ENCODE assay signal across 8 cellular contexts in genomic region chr1:45206808-45207624, GRCh38. TPM values are rescaled to one million over a fixed set of nuclear protein-coding genes. Genes with fewer than 3 reads are reported as not detected.
DNase-seq lines count a peak whose midpoint lies in the region; ATAC-seq and TF ChIP-seq lines count a peak whose summit lies in the region.

No MANE protein-coding gene starts in this region.

- peaks cover 16% of the 10 kb centered on the region for H3K4me1 ChIP-seq in iPS-18a (ENCODE audit: control insufficient read depth, low read depth, low read length)

- peak overlapping the region; percentile 58 for H3K4me3 ChIP-seq in iPS-18a (ENCODE audit: low read length)

- peaks cover 49% of the 10 kb centered on the region for H3K27me3 ChIP-seq in iPS-18a (ENCODE audit: control insufficient read depth, insufficient read depth, low read length)

- H3K4me1 Mint-ChIP-seq in HFFc6 (ENCODE audit: low read depth), result peaks cover 14% of the 10 kb centered on the region
- peaks cover 35% of the 10 kb centered on the region for H3K4me1 Mint-ChIP-seq in activated CD4-positive, alpha-beta memory T cell treated with anti-CD3 and anti-CD28 coated beads for 36 hours (ENCODE audit: low read depth)
- H3K4me1 Mint-ChIP-seq in stimulated activated naive B cell treated with anti-CD40 and anti-IgM and Interleukin-4, amounts not matched to agents 10 μg/mL and 1 μg/mL and 100 μg/mL, for 72 hours, result peaks cover 9 to 18% of the 10 kb centered on the region in 2 donors

- POLR2A ChIA-PET in activated CD4-positive, alpha-beta memory T cell treated with anti-CD3 and anti-CD28 coated beads for 36 hours (lab: Charles Lee), result interaction anchor here (0.9 to 2.1 kb wide), 5 partner anchors 133 to 485 kb away, joined by 3 to 8 read pairs (median 7); partner anchors contain the start of genes EIF2B3, HECTD3, MUTYH and RPS8

- H3K27ac ChIP-seq in iPS-18a (ENCODE audit: low read length), result no peak overlapping the region

- intact Hi-C loops in activated CD4-positive, alpha-beta memory T cell treated with anti-CD3 and anti-CD28 coated beads for 36 hours (cut with micrococcal nuclease), result loop anchor here (2.0 to 10.0 kb wide), 4 partner anchors 40 to 472 kb away; partner anchors contain the start of genes KIF2C, RNU5D-1 and UROD

- CTCF ChIA-PET in activated CD4-positive, alpha-beta memory T cell treated with anti-CD3 and anti-CD28 coated beads for 36 hours (lab: Charles Lee), result interaction anchor here (0.9 to 2.1 kb wide), 3 partner anchors 97 to 287 kb away, joined by 3 to 5 read pairs (median 5); no protein-coding TSS in a partner anchor

- no peak overlapping the region for H3K27ac Mint-ChIP-seq in HFFc6
- no peak overlapping the region for H3K27ac Mint-ChIP-seq in activated CD4-positive, alpha-beta memory T cell treated with anti-CD3 and anti-CD28 coated beads for 36 hours
- H3K27ac Mint-ChIP-seq in stimulated activated naive B cell treated with anti-CD40 and anti-IgM and Interleukin-4, amounts not matched to agents 10 μg/mL and 1 μg/mL and 100 μg/mL, for 72 hours, result peak overlapping the region; percentile 75

- H3K9me3 Mint-ChIP-seq in HFFc6, result no peaks in the 10 kb centered on the region
- H3K9me3 Mint-ChIP-seq in activated CD4-positive, alpha-beta memory T cell treated with anti-CD3 and anti-CD28 coated beads for 36 hours, result no peaks in the 10 kb centered on the region
- no peaks in the 10 kb centered on the region for H3K9me3 Mint-ChIP-seq in stimulated activated naive B cell treated with anti-CD40 and anti-IgM and Interleukin-4, amounts not matched to agents 10 μg/mL and 1 μg/mL and 100 μg/mL, for 72 hours

- H3K36me3 ChIP-seq in iPS-18a (ENCODE audit: control insufficient read depth, low read depth, low read length), result no peaks in the 10 kb centered on the region

- peak overlapping the region; percentile 84 for H3K4me3 Mint-ChIP-seq in HFFc6
- H3K4me3 Mint-ChIP-seq in activated CD4-positive, alpha-beta memory T cell treated with anti-CD3 and anti-CD28 coated beads for 36 hours, result peak overlapping the region; percentile 83
- H3K4me3 Mint-ChIP-seq in stimulated activated naive B cell treated with anti-CD40 and anti-IgM and Interleukin-4, amounts not matched to agents 10 μg/mL and 1 μg/mL and 100 μg/mL, for 72 hours, result peak overlapping the region; percentile 86 to 90

- DNase-seq in HFFc6 (no peak), DMS79 (lab: John Stamatoyannopoulos, UW) (no peak), T1000 (lab: John Stamatoyannopoulos, UW) (no peak)
- no peak for DNase-seq in activated CD4-positive, alpha-beta memory T cell treated with anti-CD3 and anti-CD28 coated beads for 36 hours
- no peak for DNase-seq in stimulated activated naive B cell treated with anti-CD40 and anti-IgM and Interleukin-4, amounts not matched to agents 10 μg/mL and 1 μg/mL and 100 μg/mL, for 72 hours
- DNase-seq in stimulated activated CD4-positive, alpha-beta T cell treated with anti-CD3 and anti-CD28 coated beads, Interleukin-15, amount 100 ng/mL, for 24 hours, result no peak

- ATAC-seq in stimulated activated naive B cell treated with anti-CD40 and anti-IgM and Interleukin-4, amounts not matched to agents 10 μg/mL and 1 μg/mL and 100 μg/mL, for 72 hours (replicated peaks), result no peak
- no peak for ATAC-seq in GM21723 (IDR thresholded peaks at IDR 0.05; ENCODE audit: unreplicated experiment)

- H3K36me3 Mint-ChIP-seq in HFFc6 (ENCODE audit: low read depth), result no peaks in the 10 kb centered on the region
- no peaks in the 10 kb centered on the region for H3K36me3 Mint-ChIP-seq in activated CD4-positive, alpha-beta memory T cell treated with anti-CD3 and anti-CD28 coated beads for 36 hours
- H3K36me3 Mint-ChIP-seq in stimulated activated naive B cell treated with anti-CD40 and anti-IgM and Interleukin-4, amounts not matched to agents 10 μg/mL and 1 μg/mL and 100 μg/mL, for 72 hours, result peaks cover 0 to 3% of the 10 kb centered on the region in 2 donors

- no peaks in the 10 kb centered on the region for H3K9me3 ChIP-seq in iPS-18a (ENCODE audit: control insufficient read depth, low read depth, low read length)

- H3K27me3 Mint-ChIP-seq in HFFc6 (ENCODE audit: insufficient read depth), result peaks cover 30% of the 10 kb centered on the region
- no peaks in the 10 kb centered on the region for H3K27me3 Mint-ChIP-seq in activated CD4-positive, alpha-beta memory T cell treated with anti-CD3 and anti-CD28 coated beads for 36 hours
- H3K27me3 Mint-ChIP-seq in stimulated activated naive B cell treated with anti-CD40 and anti-IgM and Interleukin-4, amounts not matched to agents 10 μg/mL and 1 μg/mL and 100 μg/mL, for 72 hours, result peaks cover 25 to 45% of the 10 kb centered on the region in 2 donors

- TF ChIP-seq CTCF in HFFc6 (IDR thresholded peaks at IDR 0.05), result no peak

- H3K9ac ChIP-seq in iPS-18a (ENCODE audit: low read length), result no peak overlapping the region

RNA-seq across cellular contexts. Expression of gene ZSWIM5, which starts 0.6 kb away (rescaled TPM):
- total RNA-seq in HFFc6 (2021; fragmentation: NEBNext Ultra II Directional; extraction: Animal tissue kit (Norgen Biotek cat#: 25700)), result under 1 TPM in 2 of 6 experiments, not detected in 4; 0.03 to 0.05 TPM
- total RNA-seq in activated CD4-positive, alpha-beta memory T cell treated with anti-CD3 and anti-CD28 coated beads for 36 hours, result under 1 TPM; 0.51 to 0.59 TPM
